Comparison of ENCODE assay signal across 8 cellular contexts in genomic region chr5:100535060-100536005, GRCh38. TPM values are rescaled to one million over a fixed set of nuclear protein-coding genes. Genes with fewer than 3 reads are reported as not detected.
DNase-seq lines count a peak whose midpoint lies in the region; ATAC-seq and TF ChIP-seq lines count a peak whose summit lies in the region.

TSS of gene FAM174A (plus strand) at chr5:100535374. CDS start at chr5:100535531, 157 bp downstream.

- H2BK5ac ChIP-seq in trophoblast cell (ENCODE audit: low read depth, low read length, poor library complexity), result no peak within 1 kb of the TSS

- DNase-seq in NCI-H128 (lab: John Stamatoyannopoulos, UW; ENCODE audit: unreplicated experiment) (peak; percentile 88), adipocyte (ENCODE audit: low read depth) (peak; percentile 99), cardiac muscle cell (ENCODE audit: low read depth in 1 of 2, low spot score in 1 of 2) (peak; percentile 96 to 98), trophoblast cell (peak; percentile 97 to 100), transverse colon (peak; percentile 97)

- peak; percentile 38 for TF ChIP-seq POLR2A in GM10847 (IDR thresholded peaks at IDR 0.05; ENCODE audit: extremely low read depth, insufficient read length)
- peak; percentile 65 for TF ChIP-seq POLR2A in transverse colon (IDR thresholded peaks at IDR 0.05)

- H3K4me3 ChIP-seq in SU-DHL-6 (ENCODE audit: insufficient read depth, low read length, poor library complexity, severe bottlenecking), result peak within 1 kb of the TSS; percentile 77
- H3K4me3 ChIP-seq in adipocyte (ENCODE audit: low read length), result peak within 1 kb of the TSS; percentile 94
- peak within 1 kb of the TSS; percentile 48 for H3K4me3 ChIP-seq in cardiac muscle cell
- peak within 1 kb of the TSS; percentile 95 for H3K4me3 ChIP-seq in trophoblast cell (ENCODE audit: low read depth, low read length)
- peak within 1 kb of the TSS; percentile 50 to 74 (median 61) for H3K4me3 ChIP-seq in transverse colon

- H3K9ac ChIP-seq in SU-DHL-6 (ENCODE audit: low read length), result peak within 1 kb of the TSS; percentile 68
- peak within 1 kb of the TSS; percentile 94 for H3K9ac ChIP-seq in adipocyte (ENCODE audit: low read length)
- peak within 1 kb of the TSS; percentile 36 for H3K9ac ChIP-seq in trophoblast cell (ENCODE audit: low read length)

- no peak for TF ChIP-seq EP300 in transverse colon (IDR thresholded peaks at IDR 0.05; ENCODE audit: low read depth)

- H4K20me1 ChIP-seq in SU-DHL-6 (ENCODE audit: low read depth, low read length), result 0 out of 2 replicates have a peak, but pooled peaks cover 3% of the 10 kb centered on the region

- in situ Hi-C loops in transverse colon (cut with MboI; ENCODE audit: low pct_ligation_motif_present in 1 of 4, low pct_unique_long_range_greater_than_20kb in 1 of 4, low sequenced_read_pairs in 3 of 4), result no loop called here

- H3K79me2 ChIP-seq in SU-DHL-6 (ENCODE audit: insufficient read depth, low read length) (no peaks in the 10 kb centered on the region), trophoblast cell (ENCODE audit: control insufficient read depth, insufficient read depth, low read length, poor library complexity) (peaks cover 3% of the 10 kb centered on the region)

- H3K4me2 ChIP-seq in SU-DHL-6 (ENCODE audit: low read depth, low read length, poor library complexity, severe bottlenecking) (peak within 1 kb of the TSS; percentile 81), trophoblast cell (ENCODE audit: low read length) (peak within 1 kb of the TSS; percentile 58)

- peak within 1 kb of the TSS; percentile 53 for H3K14ac ChIP-seq in trophoblast cell (ENCODE audit: low read length)

- H3K4ac ChIP-seq in trophoblast cell (ENCODE audit: low read depth, low read length), result peak within 1 kb of the TSS; percentile 70

- peak within 1 kb of the TSS; percentile 86 for H4K12ac ChIP-seq in trophoblast cell (ENCODE audit: low read depth, low read length)

- no CpG with 5 or more reads among the region's 62 CpGs for WGBS in trophoblast cell (ENCODE audit: extremely low coverage, insufficient coverage, insufficient read length)
- 0 to 3% methylated on average over 5 to 33 of the region's 62 CpGs for WGBS in transverse colon (ENCODE audit: low coverage in 1 of 2), 2 donors

- intact Hi-C loops in transverse colon (cut with DNase I; ENCODE audit: low total_unique reads), result no loop called here

- H4K91ac ChIP-seq in trophoblast cell (ENCODE audit: low read depth, low read length), result peak within 1 kb of the TSS; percentile 24

- no peaks in the 10 kb centered on the region for H3K27me3 ChIP-seq in SU-DHL-6 (ENCODE audit: low read length)
- H3K27me3 ChIP-seq in adipocyte (replicated peaks; ENCODE audit: control insufficient read depth, insufficient read depth, low read length), result no peaks in the 10 kb centered on the region
- no peaks in the 10 kb centered on the region for H3K27me3 ChIP-seq in cardiac muscle cell
- H3K27me3 ChIP-seq in trophoblast cell (ENCODE audit: insufficient read depth, low read length), result no peaks in the 10 kb centered on the region
- no peaks in the 10 kb centered on the region for H3K27me3 ChIP-seq in transverse colon

- peak within 1 kb of the TSS; percentile 83 for H2AFZ ChIP-seq in SU-DHL-6 (ENCODE audit: low read depth, low read length, severe bottlenecking)
- peak within 1 kb of the TSS; percentile 100 for H2AFZ ChIP-seq in trophoblast cell (ENCODE audit: insufficient read depth, low read length, poor library complexity)

- no peak within 1 kb of the TSS for H3K23ac ChIP-seq in trophoblast cell (ENCODE audit: low read length)

- no peak within 1 kb of the TSS for H2BK12ac ChIP-seq in trophoblast cell (ENCODE audit: low read length)

- H3K27ac ChIP-seq in SU-DHL-6 (ENCODE audit: low read depth, low read length) (no peak within 1 kb of the TSS), cardiac muscle cell (peak within 1 kb of the TSS; percentile 80), trophoblast cell (ENCODE audit: low read depth, low read length) (no peak within 1 kb of the TSS), transverse colon (peak within 1 kb of the TSS; percentile 89 to 91 (median 90))

- peak; percentile 98 for ATAC-seq in HG02678 (IDR thresholded peaks at IDR 0.05; ENCODE audit: unreplicated experiment)

- peak within 1 kb of the TSS; percentile 98 for H4K8ac ChIP-seq in trophoblast cell (ENCODE audit: low read depth, low read length)

- no peaks in the 10 kb centered on the region for H3K9me2 ChIP-seq in SU-DHL-6 (replicated peaks; ENCODE audit: insufficient read depth, low read length)

- H2BK120ac ChIP-seq in trophoblast cell (ENCODE audit: insufficient read depth, low read length, poor library complexity), result no peak within 1 kb of the TSS

- H3K4me1 ChIP-seq in adipocyte (ENCODE audit: control insufficient read depth, insufficient read depth, low read length) (peaks cover 24% of the 10 kb centered on the region), cardiac muscle cell (ENCODE audit: low read depth) (peaks cover 12% of the 10 kb centered on the region), trophoblast cell (ENCODE audit: control insufficient read depth in 1 of 2, insufficient read depth in 2 of 2, low read length in 2 of 2) (no peaks in the 10 kb centered on the region), transverse colon (peaks cover 11 to 30% (median 19%) of the 10 kb centered on the region in 4 donors)

- no peak within 1 kb of the TSS for H2AK5ac ChIP-seq in trophoblast cell (ENCODE audit: low read length)

- H3K9me3 ChIP-seq in SU-DHL-6 (ENCODE audit: insufficient read depth, low read length), result no peaks in the 10 kb centered on the region
- peaks cover 15% of the 10 kb centered on the region for H3K9me3 ChIP-seq in adipocyte (ENCODE audit: control insufficient read depth, low read length)
- H3K9me3 ChIP-seq in cardiac muscle cell (ENCODE audit: low read depth), result no peaks in the 10 kb centered on the region
- H3K9me3 ChIP-seq in trophoblast cell (ENCODE audit: insufficient read depth, low read depth, low read length), result no peaks in the 10 kb centered on the region
- peaks cover 0 to 10% of the 10 kb centered on the region in 2 donors for H3K9me3 ChIP-seq in transverse colon

- no peak for TF ChIP-seq CTCF in SU-DHL-6 (IDR thresholded peaks at IDR 0.05; ENCODE audit: insufficient read depth, low read length, poor library complexity, severe bottlenecking)
- TF ChIP-seq CTCF in cardiac muscle cell (IDR thresholded peaks at IDR 0.05; ENCODE audit: low read depth, low read length), result no peak
- no peak for TF ChIP-seq CTCF in transverse colon (IDR thresholded peaks at IDR 0.05)

- peaks cover 1% of the 10 kb centered on the region for H3K79me1 ChIP-seq in trophoblast cell (ENCODE audit: low read length)

- H3K18ac ChIP-seq in trophoblast cell (ENCODE audit: low read length), result peak within 1 kb of the TSS; percentile 58

- H3K36me3 ChIP-seq in SU-DHL-6 (ENCODE audit: low read length) (no peaks in the 10 kb centered on the region), adipocyte (ENCODE audit: control insufficient read depth, insufficient read depth, low read length, severe bottlenecking) (no peaks in the 10 kb centered on the region), cardiac muscle cell (no peaks in the 10 kb centered on the region), trophoblast cell (ENCODE audit: control insufficient read depth in 1 of 2, insufficient read depth in 2 of 2, low read length in 2 of 2) (no peaks in the 10 kb centered on the region), transverse colon (no peaks in the 10 kb centered on the region)

- no peaks in the 10 kb centered on the region; the same call in 1 of the 2 replicates for H3F3A ChIP-seq in SU-DHL-6 (ENCODE audit: insufficient read depth)

RNA-seq across cellular contexts. Expression of gene FAM174A, which starts in this region (rescaled TPM):
- total RNA-seq in cardiac muscle cell, result 37.7 and 66.8 TPM in 2 replicates
- 29.7 and 37.6 TPM in 2 replicates for polyA plus RNA-seq in cardiac muscle cell
- 6.7 and 6.9 TPM in 2 replicates for polyA plus RNA-seq in trophoblast cell (2013)
- 10 to 100 TPM in 3 of 4 donors, 1 to 10 TPM in 1; 9.0 to 94.6 (median 28.0) TPM for total RNA-seq in transverse colon

Comparison
In these comparisons a context has a peak if more than half of its experiments do, and no peak if none do; other contexts are left out.
1. H3K27ac ChIP-seq: peak in cardiac muscle cell (single experiment) and transverse colon (4 of 4); none in SU-DHL-6 (single experiment) and trophoblast cell (single experiment).
2. H3K9ac ChIP-seq: peak in every context shown above with its lines; median percentile 94 in adipocyte; 68 in SU-DHL-6; 36 in trophoblast cell.
3. Peak in every context shown above with its lines, with median percentiles within 50 percentile points of each other: DNase-seq and H3K4me3 ChIP-seq.